Comparison of ENCODE assay signal across 23 cellular contexts in the genomic region with DNA sequence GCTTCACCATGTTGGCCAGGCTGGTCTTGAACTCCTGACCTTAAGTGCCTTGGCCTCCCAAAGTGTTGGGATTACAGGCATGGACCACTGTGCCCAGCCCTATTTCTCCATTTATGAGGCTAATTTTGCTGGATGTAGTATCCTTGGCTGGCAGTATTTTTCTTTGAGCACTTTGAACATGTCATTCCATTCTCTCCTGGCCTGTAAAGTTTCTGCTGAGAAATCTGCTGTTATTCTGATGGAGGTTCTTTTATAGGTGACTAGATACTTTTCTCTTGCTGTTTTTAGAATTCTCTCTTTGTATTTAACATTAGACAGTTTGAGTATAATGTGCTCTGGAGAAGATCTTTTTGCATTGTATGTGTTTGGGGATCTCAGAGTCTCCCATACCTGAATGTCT.
"Had no signal": no experiment of that assay in that cellular context is flagged by ENCODE, and none has a peak within 500 bp of the region (broad histone marks: within the 10 kb centered on the region; RNA-seq: fewer than 3 reads in every experiment).

No MANE protein-coding gene starts in this region.

- H3K27ac Mint-ChIP-seq: mesothelial cell of epicardium, naive B cell had no signal

- H3K4me3 Mint-ChIP-seq: mesothelial cell of epicardium had no signal

- H3K27ac ChIP-seq: coronary artery, dorsolateral prefrontal cortex, epithelial cell of prostate, esophagus squamous epithelium, gastrocnemius medialis, heart right ventricle, left lung, lower lobe of right lung had no signal

- H3K4me3 ChIP-seq: coronary artery, dorsolateral prefrontal cortex, esophagus squamous epithelium, gastrocnemius medialis, heart right ventricle, left lung, lower lobe of right lung, mucosa of descending colon had no signal

- H3K36me3 ChIP-seq: esophagus squamous epithelium, gastrocnemius medialis, heart right ventricle, left lung, lower lobe of right lung had no signal

- DNase-seq: dermis blood vessel endothelial cell; dorsolateral prefrontal cortex; effector CD4-positive, alpha-beta T cell; effector memory CD4-positive, alpha-beta T cell; erythroblast; esophagus squamous epithelium; foreskin fibroblast; foreskin melanocyte; gastrocnemius medialis; glutamatergic neuron; head of caudate nucleus; heart right ventricle; hippocampal formation; left cardiac atrium; left lung; left ventricle myocardium superior; lower lobe of right lung; mesenchymal stem cell; mucosa of descending colon; naive B cell had no signal

- H3K4me1 ChIP-seq: esophagus squamous epithelium, gastrocnemius medialis, left lung, lower lobe of right lung had no signal

- H3K4me1 Mint-ChIP-seq: mesothelial cell of epicardium, naive B cell had no signal
